In genomic region chr18:31100598-31101147, GRCh38 we compare ENCODE assay signal across 9 cellular contexts. TPM values are rescaled to one million over a fixed set of nuclear protein-coding genes. Genes with fewer than 3 reads are reported as not detected.
DNase-seq lines count a peak whose midpoint lies in the region; ATAC-seq and TF ChIP-seq lines count a peak whose summit lies in the region.
"Had no signal": no experiment of that assay in that cellular context is flagged by ENCODE, and none has a peak within 500 bp of the region (broad histone marks: within the 10 kb centered on the region; RNA-seq: fewer than 3 reads in every experiment).

No MANE protein-coding gene starts in this region.

- peak overlapping the region; percentile 97 for H2AFZ ChIP-seq in parathyroid adenoma

- peaks cover 27% of the 10 kb centered on the region for H3K79me2 ChIP-seq in parathyroid adenoma

- H3K27ac ChIP-seq in right cardiac atrium (ENCODE audit: low read length) (peak overlapping the region; percentile 94), parathyroid adenoma (peak overlapping the region; percentile 99)

- WGBS in right cardiac atrium, result 13% methylated on average over 21 of the region's 21 CpGs

- peak; percentile 92 for DNase-seq in ELF-1 (ENCODE audit: low read depth, low spot score)
- no peak for DNase-seq in activated naive CD8-positive, alpha-beta T cell treated with anti-CD3 and anti-CD28 coated beads for 36 hours
- peak; percentile 17 to 68 (median 53) for DNase-seq in right cardiac atrium
- no peak for DNase-seq in SHP77 (lab: John Stamatoyannopoulos, UW)
- DNase-seq in AG08396 (ENCODE audit: low spot score), result no peak
- no peak for DNase-seq in NCI-H2029 (lab: John Stamatoyannopoulos, UW)
- DNase-seq: DND-41 had no signal

- H3K4me1 Mint-ChIP-seq in activated naive CD8-positive, alpha-beta T cell treated with anti-CD3 and anti-CD28 coated beads for 36 hours, result no peaks in the 10 kb centered on the region

- no peaks in the 10 kb centered on the region for H3K27me3 ChIP-seq in right cardiac atrium (ENCODE audit: control insufficient read depth, insufficient read depth)
- no peaks in the 10 kb centered on the region for H3K27me3 ChIP-seq in parathyroid adenoma (ENCODE audit: control insufficient read depth, insufficient read depth, low read length)

- H3K36me3 ChIP-seq in parathyroid adenoma (ENCODE audit: control insufficient read depth, insufficient read depth, low read length), result no peaks in the 10 kb centered on the region

- TF ChIP-seq CTCF in parathyroid adenoma (IDR thresholded peaks at IDR 0.05), result no peak

- no peaks in the 10 kb centered on the region for H3K36me3 Mint-ChIP-seq in activated naive CD8-positive, alpha-beta T cell treated with anti-CD3 and anti-CD28 coated beads for 36 hours

- peaks cover 2% of the 10 kb centered on the region for H3K4me1 ChIP-seq in right cardiac atrium (ENCODE audit: control insufficient read depth, insufficient read depth, low read length)
- H3K4me1 ChIP-seq in parathyroid adenoma, result peaks cover 17% of the 10 kb centered on the region

- peak overlapping the region; percentile 74 for H3K4me3 ChIP-seq in right cardiac atrium (ENCODE audit: low read length)
- H3K4me3 ChIP-seq in parathyroid adenoma (ENCODE audit: low read depth, low read length), result peak overlapping the region; percentile 93

- intact Hi-C loops in right cardiac atrium (cut with DNase I), result no loop called here

- H3K27ac Mint-ChIP-seq in activated naive CD8-positive, alpha-beta T cell treated with anti-CD3 and anti-CD28 coated beads for 36 hours, result no peak overlapping the region

- no peaks in the 10 kb centered on the region for H3K9me3 Mint-ChIP-seq in activated naive CD8-positive, alpha-beta T cell treated with anti-CD3 and anti-CD28 coated beads for 36 hours

- peak overlapping the region; percentile 64 for H3K4me3 Mint-ChIP-seq in activated naive CD8-positive, alpha-beta T cell treated with anti-CD3 and anti-CD28 coated beads for 36 hours

- H3K27me3 Mint-ChIP-seq in activated naive CD8-positive, alpha-beta T cell treated with anti-CD3 and anti-CD28 coated beads for 36 hours, result peaks cover 39% of the 10 kb centered on the region

- H3K9me3 ChIP-seq in right cardiac atrium (ENCODE audit: control insufficient read depth, low read length) (no peaks in the 10 kb centered on the region), parathyroid adenoma (ENCODE audit: control insufficient read depth, low read length) (no peaks in the 10 kb centered on the region)

- ATAC-seq in right cardiac atrium, result peak; percentile 48 to 66
- ATAC-seq in GM21723 (IDR thresholded peaks at IDR 0.05; ENCODE audit: unreplicated experiment), result no peak

- peak overlapping the region; percentile 100 for H3K9ac ChIP-seq in parathyroid adenoma

- peak overlapping the region; percentile 94 for H3K4me2 ChIP-seq in parathyroid adenoma (ENCODE audit: low read length)

RNA-seq across cellular contexts. Expression of gene DSC2, which starts 1.5 kb away (rescaled TPM):
- total RNA-seq in activated naive CD8-positive, alpha-beta T cell treated with anti-CD3 and anti-CD28 coated beads for 36 hours, result under 1 TPM; 0.14 to 0.26 TPM
- 10 to 100 TPM; 20.1 to 24.5 (median 21.0) TPM for total RNA-seq in right cardiac atrium
- polyA plus RNA-seq in right cardiac atrium, result 6.6 TPM

RNA-seq across cellular contexts. Expression of gene DSC3, which starts 58.1 kb away (rescaled TPM):
- under 1 TPM; 0.46 to 0.56 TPM for total RNA-seq in activated naive CD8-positive, alpha-beta T cell treated with anti-CD3 and anti-CD28 coated beads for 36 hours
- under 1 TPM; 0.03 to 0.18 (median 0.11) TPM for total RNA-seq in right cardiac atrium
- 0.16 TPM for polyA plus RNA-seq in right cardiac atrium

Comparison
In these comparisons a context has a peak if more than half of its experiments do, and no peak if none do; other contexts are left out.
1. DNase-seq: peak in ELF-1 (single experiment) and right cardiac atrium (3 of 3); none in activated naive CD8-positive, alpha-beta T cell treated with anti-CD3 and anti-CD28 coated beads for 36 hours (single experiment), SHP77 (0 of 2), AG08396 (single experiment) and NCI-H2029 (single experiment).
2. RNA of gene DSC2, which starts 1.5 kb away (total RNA-seq): 20.1 to 24.5 TPM in right cardiac atrium; 0.14 to 0.26 TPM in activated naive CD8-positive, alpha-beta T cell treated with anti-CD3 and anti-CD28 coated beads for 36 hours; every median in the first group is over 10 times any median in the second.